ENCODE assay signal across 1 cellular context in genomic region chr4:110231869-110232268, GRCh38.
TF ChIP-seq lines count a peak whose summit lies in the region.

No MANE protein-coding gene starts in this region.

TF ChIP-seq in K562, 482 proteins besides CTCF, POLR2A, EP300 and RAD21 (continued from another document):
- TF ChIP-seq ZHX1 (conservative IDR thresholded peaks at IDR 0.05; ENCODE audit: low read length) (no peak), RREB1 (CRISPR knock-in tag; IDR thresholded peaks at IDR 0.05) (no peak), JUND (IDR thresholded peaks at IDR 0.05; ENCODE audit: borderline replicate concordance, low read depth, low read length) (peak; percentile 86), JUND (tag; IDR thresholded peaks at IDR 0.05; ENCODE audit: borderline replicate concordance, low read depth, low read length) (peak; percentile 90; the same call in 2 of the 3 replicates), E4F1 (CRISPR knock-in tag; IDR thresholded peaks at IDR 0.05; ENCODE audit: borderline replicate concordance) (no peak), RBBP5 (IDR thresholded peaks at IDR 0.05; ENCODE audit: borderline replicate concordance, insufficient read depth, low read length, poor library complexity, severe bottlenecking) (no peak), CREM (IDR thresholded peaks at IDR 0.05; ENCODE audit: low read depth) (no peak), EHMT2 (IDR thresholded peaks at IDR 0.05) (peak; percentile 30; the same call in 1 of the 2 replicates), L3MBTL2 (IDR thresholded peaks at IDR 0.05) (peak; percentile 38; the same call in 1 of the 2 replicates)
